Comparison of ENCODE assay signal across 2 cellular contexts in genomic region chr21:14972678-14973077, GRCh38.
TF ChIP-seq lines count a peak whose summit lies in the region.

No MANE protein-coding gene starts in this region.

TF ChIP-seq in HepG2, 621 proteins besides CTCF, POLR2A, EP300 and RAD21:
- TF ChIP-seq RBM22 (optimal IDR thresholded peaks at IDR 0.05; ENCODE audit: low read length) (peak; percentile 94), ZNF644 (CRISPR knock-in tag; IDR thresholded peaks at IDR 0.05; ENCODE audit: low read depth) (no peak), ZBTB33 (CRISPR knock-in tag; IDR thresholded peaks at IDR 0.05) (peak; percentile 81), ZBTB4 (CRISPR knock-in tag; IDR thresholded peaks at IDR 0.05; ENCODE audit: borderline replicate concordance) (no peak)

TF ChIP-seq in K562, 482 proteins besides CTCF, POLR2A, EP300 and RAD21 (continued from another document):
- TF ChIP-seq ZBTB33 (CRISPR knock-in tag; IDR thresholded peaks at IDR 0.05) = peak; percentile 52; the same call in 1 of the 2 replicates
